Comparison of ENCODE assay signal across 8 cellular contexts in the genomic region with DNA sequence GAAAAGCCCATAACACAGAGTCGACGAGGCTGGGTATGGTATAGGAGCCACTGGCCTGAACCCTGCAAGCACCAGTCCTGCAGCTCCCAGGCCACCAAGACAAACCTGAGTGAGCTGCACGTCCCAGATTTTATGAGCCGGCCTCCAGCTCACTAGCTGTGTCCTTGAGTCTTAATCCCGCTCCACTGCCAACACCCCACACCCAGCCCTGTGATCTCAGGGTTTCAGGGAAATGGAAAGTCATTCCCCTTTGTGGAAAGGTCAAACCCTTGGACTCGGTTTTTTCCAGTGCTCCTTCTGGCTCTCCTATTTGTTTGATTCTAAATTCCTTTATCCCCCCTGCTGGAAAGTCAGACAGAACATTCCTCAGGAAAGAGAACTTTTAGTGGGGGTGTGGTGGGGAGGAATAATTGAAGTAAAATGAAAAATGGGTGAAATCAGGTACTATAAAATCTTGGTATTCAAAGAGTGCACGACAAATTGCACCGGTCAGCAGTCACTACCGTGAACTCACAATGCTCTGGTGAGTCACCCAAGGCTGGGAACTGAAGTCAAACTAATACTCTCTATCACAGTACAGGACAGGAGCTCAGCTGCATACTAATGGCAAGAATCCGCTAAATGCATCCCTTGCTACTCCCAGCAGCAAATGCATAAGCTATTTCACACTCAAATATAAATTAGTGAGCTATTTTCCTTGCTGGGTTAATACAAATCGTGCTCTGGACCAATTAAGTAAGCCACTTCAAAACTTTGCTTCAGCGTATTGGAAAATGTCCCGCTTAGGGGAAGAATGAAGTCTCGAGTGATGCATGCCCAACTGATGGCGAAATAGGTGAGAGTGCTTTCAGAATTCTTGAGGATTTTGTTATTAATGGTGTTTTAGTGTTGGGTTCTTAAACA. TPM values are rescaled to one million over a fixed set of nuclear protein-coding genes. Genes with fewer than 3 reads are reported as not detected.
DNase-seq lines count a peak whose midpoint lies in the region; ATAC-seq and FAIRE-seq lines count a peak whose summit lies in the region.

No MANE protein-coding gene starts in this region.

- peak overlapping the region; percentile 48 for H3K9ac ChIP-seq in mesenchymal stem cell (ENCODE audit: low read length)

- H3K23ac ChIP-seq in mesenchymal stem cell (ENCODE audit: low read length in 2 of 2): no peak overlapping the region

- H3K27ac ChIP-seq in caudate nucleus (ENCODE audit: low read depth, low read length) (peak overlapping the region; percentile 52), mesenchymal stem cell (ENCODE audit: low read length, poor library complexity, severe bottlenecking) (peak overlapping the region; percentile 76)

- DNase-seq in NCI-H1417 (lab: John Stamatoyannopoulos, UW): peak in 2 of 3 experiments; percentile 36 to 53
- DNase-seq in NCI-H1417 treated with DMSO at 0.1 percent for 48 hours (lab: John Stamatoyannopoulos, UW): no peak
- peak in 1 of 61 donors; percentile 25 for DNase-seq in caudate nucleus (lab: John Stamatoyannopoulos, UW)
- DNase-seq in mesenchymal stem cell: peak; percentile 90
- DNase-seq in urothelium cell line (ENCODE audit: low spot score): peak; percentile 51
- DNase-seq in activated T-cell treated with anti-CD3 and anti-CD28 coated beads, Interleukin-2, amount 50 U/mL, for 4 hours: no peak
- no peak for DNase-seq in hippocampal formation (lab: John Stamatoyannopoulos, UW)
- DNase-seq in NCI-H748 treated with DMSO at 0.1 percent for 48 hours (lab: John Stamatoyannopoulos, UW): no peak

- 29% methylated on average over 14 of the region's 15 CpGs for WGBS in mesenchymal stem cell

- peak overlapping the region in 1 of 2 experiments; percentile 0 for H3K4ac ChIP-seq in mesenchymal stem cell (ENCODE audit: low read depth in 1 of 2, low read length in 2 of 2)

- no peaks in the 10 kb centered on the region for H3K9me3 Mint-ChIP-seq in activated T-cell treated with anti-CD3 and anti-CD28 coated beads, Interleukin-2, amount 50 U/mL, for 4 hours

- ATAC-seq in activated T-cell treated with anti-CD3 and anti-CD28 coated beads, Interleukin-2, amount 50 U/mL, for 4 hours: no peak

- H3K14ac ChIP-seq in mesenchymal stem cell (ENCODE audit: low read length in 2 of 2): no peak overlapping the region

- H2BK120ac ChIP-seq in mesenchymal stem cell (ENCODE audit: low read depth, low read length): no peak overlapping the region

- H3K4me2 ChIP-seq in mesenchymal stem cell (ENCODE audit: low read length, poor library complexity, severe bottlenecking): peak overlapping the region; percentile 37

- H3K36me3 Mint-ChIP-seq in activated T-cell treated with anti-CD3 and anti-CD28 coated beads, Interleukin-2, amount 50 U/mL, for 4 hours (ENCODE audit: insufficient read depth): no peaks in the 10 kb centered on the region

- H2BK5ac ChIP-seq in mesenchymal stem cell (ENCODE audit: low read depth, low read length, poor library complexity, severe bottlenecking): peak overlapping the region; percentile 59

- peaks cover 27% of the 10 kb centered on the region for H3K4me1 ChIP-seq in mesenchymal stem cell (ENCODE audit: control insufficient read depth, insufficient read depth, low read depth, low read length)

- no peak overlapping the region for H2BK15ac ChIP-seq in mesenchymal stem cell (ENCODE audit: low read depth, poor library complexity, severe bottlenecking)

- no peak for FAIRE-seq in urothelium cell line (lab: Jason Lieb, UNC)

- peaks cover 20% of the 10 kb centered on the region for H3K4me1 Mint-ChIP-seq in activated T-cell treated with anti-CD3 and anti-CD28 coated beads, Interleukin-2, amount 50 U/mL, for 4 hours (ENCODE audit: low read depth)

- H2BK12ac ChIP-seq in mesenchymal stem cell (ENCODE audit: low read length in 2 of 2): peak overlapping the region in 1 of 2 experiments; percentile 15

- H3K4me3 ChIP-seq in mesenchymal stem cell (ENCODE audit: insufficient read depth in 1 of 2, low read depth in 1 of 2, low read length in 2 of 2): peak overlapping the region in 1 of 2 experiments; percentile 25

- H3K27me3 ChIP-seq in mesenchymal stem cell (ENCODE audit: control insufficient read depth in 1 of 2, insufficient read depth in 1 of 2, low read length in 2 of 2): no peaks in the 10 kb centered on the region

- peaks cover 30% of the 10 kb centered on the region for H3K79me1 ChIP-seq in mesenchymal stem cell (replicated peaks; ENCODE audit: low read length, poor library complexity, severe bottlenecking)

- H4K91ac ChIP-seq in mesenchymal stem cell (ENCODE audit: low read length): no peak overlapping the region

- H3K9me3 ChIP-seq in mesenchymal stem cell (ENCODE audit: control insufficient read depth, low read length): no peaks in the 10 kb centered on the region

- no peaks in the 10 kb centered on the region for H3K27me3 Mint-ChIP-seq in activated T-cell treated with anti-CD3 and anti-CD28 coated beads, Interleukin-2, amount 50 U/mL, for 4 hours (ENCODE audit: low read depth)

- H3K18ac ChIP-seq in mesenchymal stem cell (ENCODE audit: low read depth in 1 of 2, low read length in 2 of 2): peak overlapping the region; percentile 50 to 95

- H3K4me3 Mint-ChIP-seq in activated T-cell treated with anti-CD3 and anti-CD28 coated beads, Interleukin-2, amount 50 U/mL, for 4 hours: no peak overlapping the region

- H3K36me3 ChIP-seq in mesenchymal stem cell (ENCODE audit: control insufficient read depth in 1 of 2, insufficient read depth in 2 of 2, low read depth in 1 of 2, low read length in 2 of 2): no peaks in the 10 kb centered on the region

- H2AFZ ChIP-seq in mesenchymal stem cell (ENCODE audit: low read depth, low read length): no peak overlapping the region

- peak overlapping the region; percentile 69 for H4K8ac ChIP-seq in mesenchymal stem cell (ENCODE audit: low read length)

- H2AK5ac ChIP-seq in mesenchymal stem cell (ENCODE audit: low read length, severe bottlenecking): peak overlapping the region; percentile 11

RNA-seq across cellular contexts. Expression of a gene that starts 9.0 kb away (rescaled TPM):
- polyA plus RNA-seq in mesenchymal stem cell (2013, experiment 1 of 2): 4.4 TPM
- 4.2 TPM for polyA plus RNA-seq in mesenchymal stem cell (2013, experiment 2 of 2)
- total RNA-seq in activated T-cell treated with anti-CD3 and anti-CD28 coated beads, Interleukin-2, amount 50 U/mL, for 4 hours: 1 to 10 TPM; 7.3 to 9.3 (median 9.2) TPM

Comparison
In these comparisons a context has a peak if more than half of its experiments do, and no peak if none do; other contexts are left out.
1. DNase-seq: peak in NCI-H1417 (2 of 3), mesenchymal stem cell (single experiment) and urothelium cell line (single experiment); none in NCI-H1417 treated with DMSO at 0.1 percent for 48 hours (single experiment), activated T-cell treated with anti-CD3 and anti-CD28 coated beads, Interleukin-2, amount 50 U/mL, for 4 hours (single experiment), hippocampal formation (0 of 2) and NCI-H748 treated with DMSO at 0.1 percent for 48 hours (single experiment).